ENCODE assay signal across 9 cellular contexts in the genomic region with DNA sequence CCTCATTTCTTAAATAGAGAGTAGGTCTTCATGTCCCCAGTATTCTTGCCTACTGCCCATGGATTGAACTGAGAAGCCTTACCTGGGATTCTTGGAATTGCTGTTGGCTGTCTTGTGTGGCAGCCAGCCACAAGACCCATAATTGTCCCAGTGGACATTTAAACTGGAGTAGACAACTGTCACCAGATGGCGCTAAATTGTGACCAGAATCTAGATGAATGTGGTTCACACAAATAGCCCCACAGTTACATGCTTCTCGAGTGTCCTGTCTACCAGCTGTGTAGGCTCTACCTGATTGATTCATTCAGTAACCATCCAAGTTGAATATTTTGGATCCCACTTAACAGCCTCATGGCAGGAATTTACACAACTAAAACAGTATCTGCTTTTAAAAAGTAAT.
DNase-seq lines count a peak whose midpoint lies in the region; ATAC-seq and TF ChIP-seq lines count a peak whose summit lies in the region.
"Had no signal": no experiment of that assay in that cellular context is flagged by ENCODE, and none has a peak within 500 bp of the region (broad histone marks: within the 10 kb centered on the region; RNA-seq: fewer than 3 reads in every experiment).

No MANE protein-coding gene starts in this region.

- H3K27ac Mint-ChIP-seq in stimulated activated memory B cell treated with anti-CD40 and anti-IgM and Interleukin-4, amounts not matched to agents 10 μg/mL and 1 μg/mL and 100 μg/mL, for 72 hours, result no peak overlapping the region
- H3K27ac Mint-ChIP-seq in T-helper 2 cell treated with Interferon-gamma antibody and Interleukin-4, amounts not matched to agents 5 μg/mL and 100 μg/mL, for 36 hours, result no peak overlapping the region

- H3K4me1 Mint-ChIP-seq in stimulated activated memory B cell treated with anti-CD40 and anti-IgM and Interleukin-4, amounts not matched to agents 10 μg/mL and 1 μg/mL and 100 μg/mL, for 72 hours, result peaks cover 92% of the 10 kb centered on the region
- H3K4me1 Mint-ChIP-seq in T-helper 2 cell treated with Interferon-gamma antibody and Interleukin-4, amounts not matched to agents 5 μg/mL and 100 μg/mL, for 36 hours (ENCODE audit: low read depth), result peaks cover 55% of the 10 kb centered on the region

- no peaks in the 10 kb centered on the region for H3K36me3 Mint-ChIP-seq in stimulated activated memory B cell treated with anti-CD40 and anti-IgM and Interleukin-4, amounts not matched to agents 10 μg/mL and 1 μg/mL and 100 μg/mL, for 72 hours
- no peaks in the 10 kb centered on the region for H3K36me3 Mint-ChIP-seq in T-helper 2 cell treated with Interferon-gamma antibody and Interleukin-4, amounts not matched to agents 5 μg/mL and 100 μg/mL, for 36 hours (ENCODE audit: low read depth)
- H3K36me3 Mint-ChIP-seq: natural killer cell treated with Interleukin-12 subunit alpha and Interleukin-12 subunit beta and Interleukin-15 and Interleukin-18, amount 100 ng/mL, for 72 hours had no signal

- in situ Hi-C loops in KBM-7 (cut with MboI; ENCODE audit: low pct_unique_long_range_greater_than_20kb, low sequenced_read_pairs), result no loop called here

- no peak overlapping the region for H3K4me3 Mint-ChIP-seq in stimulated activated memory B cell treated with anti-CD40 and anti-IgM and Interleukin-4, amounts not matched to agents 10 μg/mL and 1 μg/mL and 100 μg/mL, for 72 hours
- no peak overlapping the region for H3K4me3 Mint-ChIP-seq in T-helper 2 cell treated with Interferon-gamma antibody and Interleukin-4, amounts not matched to agents 5 μg/mL and 100 μg/mL, for 36 hours
- H3K4me3 Mint-ChIP-seq: natural killer cell treated with Interleukin-12 subunit alpha and Interleukin-12 subunit beta and Interleukin-15 and Interleukin-18, amount 100 ng/mL, for 72 hours had no signal

- DNase-seq in D341Med (ENCODE audit: low spot score) (peak; percentile 52), KBM-7 (peak; percentile 71), RPMI8226 (peak; percentile 46), fibroblast of pulmonary artery (ENCODE audit: low read depth) (peak; percentile 62), iPS-NIHi7 (ENCODE audit: extremely low spot score) (no peak)
- no peak for DNase-seq in T-helper 2 cell treated with Interferon-gamma antibody and Interleukin-4, amounts not matched to agents 5 μg/mL and 100 μg/mL, for 36 hours (ENCODE audit: low spot score)

- H3K4me3 ChIP-seq in fibroblast of pulmonary artery (replicated peaks; ENCODE audit: low read depth, low read length), result no peak overlapping the region

- peak; percentile 66 for ATAC-seq in GM19324 (IDR thresholded peaks at IDR 0.05; ENCODE audit: low FRiP score, unreplicated experiment)
- ATAC-seq in stimulated activated memory B cell treated with anti-CD40 and anti-IgM and Interleukin-4, amounts not matched to agents 10 μg/mL and 1 μg/mL and 100 μg/mL, for 72 hours, result peak; percentile 58

- peak; percentile 28 for TF ChIP-seq CTCF in fibroblast of pulmonary artery (IDR thresholded peaks at IDR 0.05; ENCODE audit: low read length, missing control alignments)

- no peaks in the 10 kb centered on the region for H3K27me3 Mint-ChIP-seq in stimulated activated memory B cell treated with anti-CD40 and anti-IgM and Interleukin-4, amounts not matched to agents 10 μg/mL and 1 μg/mL and 100 μg/mL, for 72 hours
- H3K27me3 Mint-ChIP-seq in T-helper 2 cell treated with Interferon-gamma antibody and Interleukin-4, amounts not matched to agents 5 μg/mL and 100 μg/mL, for 36 hours (ENCODE audit: low read depth), result no peaks in the 10 kb centered on the region
- H3K27me3 Mint-ChIP-seq: natural killer cell treated with Interleukin-12 subunit alpha and Interleukin-12 subunit beta and Interleukin-15 and Interleukin-18, amount 100 ng/mL, for 72 hours had no signal

- H3K9me3 Mint-ChIP-seq in stimulated activated memory B cell treated with anti-CD40 and anti-IgM and Interleukin-4, amounts not matched to agents 10 μg/mL and 1 μg/mL and 100 μg/mL, for 72 hours, result no peaks in the 10 kb centered on the region
- H3K9me3 Mint-ChIP-seq in T-helper 2 cell treated with Interferon-gamma antibody and Interleukin-4, amounts not matched to agents 5 μg/mL and 100 μg/mL, for 36 hours, result no peaks in the 10 kb centered on the region
- H3K9me3 Mint-ChIP-seq: natural killer cell treated with Interleukin-12 subunit alpha and Interleukin-12 subunit beta and Interleukin-15 and Interleukin-18, amount 100 ng/mL, for 72 hours had no signal

Comparison
In these comparisons a context has a peak if more than half of its experiments do, and no peak if none do; other contexts are left out.
1. DNase-seq: peak in D341Med (single experiment), KBM-7 (single experiment), RPMI8226 (single experiment) and fibroblast of pulmonary artery (single experiment); none in T-helper 2 cell treated with Interferon-gamma antibody and Interleukin-4, amounts not matched to agents 5 μg/mL and 100 μg/mL, for 36 hours (single experiment) and iPS-NIHi7 (single experiment).